Comparison of ENCODE assay signal across 1 cellular context in genomic region chr4:4472344-4472958, GRCh38.
TF ChIP-seq lines count a peak whose summit lies in the region.

No MANE protein-coding gene starts in this region.

TF ChIP-seq in HepG2, 621 proteins besides CTCF, POLR2A, EP300 and RAD21 (continued from another document and continues in another):
- no peak for TF ChIP-seq ZNF512B (CRISPR knock-in tag; IDR thresholded peaks at IDR 0.05; ENCODE audit: borderline replicate concordance)
- TF ChIP-seq POLR2AphosphoS5 (IDR thresholded peaks at IDR 0.05; ENCODE audit: low read depth, low read length), result no peak
- TF ChIP-seq GABPA (IDR thresholded peaks at IDR 0.05; ENCODE audit: low read depth, low read length), result no peak
- TF ChIP-seq GABPA (CRISPR knock-in tag; IDR thresholded peaks at IDR 0.05; ENCODE audit: low read depth), result peak; percentile 45; the same call in 1 of the 2 replicates
- TF ChIP-seq SYNCRIP (IDR thresholded peaks at IDR 0.05; ENCODE audit: insufficient read depth, low read depth, low read length), result no peak
- no peak; the same call in 1 of the 2 replicates for TF ChIP-seq TARDBP (CRISPR knock-in tag; IDR thresholded peaks at IDR 0.05)
- TF ChIP-seq SKI (IDR thresholded peaks at IDR 0.05; ENCODE audit: partially characterized antibody), result no peak
- TF ChIP-seq ZNF234 (CRISPR knock-in tag; conservative IDR thresholded peaks at IDR 0.05), result no peak
- TF ChIP-seq ZNF746 (CRISPR knock-in tag; IDR thresholded peaks at IDR 0.05), result no peak
- TF ChIP-seq FOXO4 (CRISPR knock-in tag; conservative IDR thresholded peaks at IDR 0.05), result no peak
- TF ChIP-seq NR1H2 (CRISPR knock-in tag; IDR thresholded peaks at IDR 0.05; ENCODE audit: borderline replicate concordance, low read depth), result no peak
- no peak for TF ChIP-seq ZNF724P (CRISPR knock-in tag; IDR thresholded peaks at IDR 0.05; ENCODE audit: borderline replicate concordance)
- TF ChIP-seq ZNF839 (CRISPR knock-in tag; IDR thresholded peaks at IDR 0.05; ENCODE audit: borderline replicate concordance), result no peak
- TF ChIP-seq NONO (IDR thresholded peaks at IDR 0.05), result no peak
- no peak for TF ChIP-seq NONO (CRISPR knock-in tag; conservative IDR thresholded peaks at IDR 0.05)
- 0 out of 2 replicates have a peak, but pooled peaks have one; percentile 42 for TF ChIP-seq ZNF761 (CRISPR knock-in tag; conservative IDR thresholded peaks at IDR 0.05)
- no peak for TF ChIP-seq CENPX (CRISPR knock-in tag; IDR thresholded peaks at IDR 0.05)
- TF ChIP-seq IRX3 (CRISPR knock-in tag; IDR thresholded peaks at IDR 0.05; ENCODE audit: borderline replicate concordance, low read depth), result no peak
- peak; percentile 63; the same call in 1 of the 2 replicates for TF ChIP-seq PITX1 (CRISPR knock-in tag; IDR thresholded peaks at IDR 0.05)
- TF ChIP-seq DMTF1 (CRISPR knock-in tag; IDR thresholded peaks at IDR 0.05), result no peak
- TF ChIP-seq ETS1 (CRISPR knock-in tag; IDR thresholded peaks at IDR 0.05), result no peak
- TF ChIP-seq MED13 (CRISPR knock-in tag; IDR thresholded peaks at IDR 0.05), result no peak
- TF ChIP-seq ZNF574 (CRISPR knock-in tag; IDR thresholded peaks at IDR 0.05), result 0 out of 2 replicates have a peak, but pooled peaks have one; percentile 31
- TF ChIP-seq ZBTB37 (CRISPR knock-in tag; IDR thresholded peaks at IDR 0.05), result no peak
- TF ChIP-seq ZNF572 (CRISPR knock-in tag; IDR thresholded peaks at IDR 0.05), result no peak
- no peak for TF ChIP-seq ZBTB49 (CRISPR knock-in tag; IDR thresholded peaks at IDR 0.05; ENCODE audit: borderline replicate concordance)
- no peak for TF ChIP-seq ZNF468 (CRISPR knock-in tag; IDR thresholded peaks at IDR 0.05)
- TF ChIP-seq NFE2 (CRISPR knock-in tag; IDR thresholded peaks at IDR 0.05), result no peak
- TF ChIP-seq ZNF850 (CRISPR knock-in tag; conservative IDR thresholded peaks at IDR 0.05), result no peak
- peak; percentile 27; the same call in 1 of the 2 replicates for TF ChIP-seq ARID4A (CRISPR knock-in tag; IDR thresholded peaks at IDR 0.05; ENCODE audit: borderline replicate concordance)
- no peak for TF ChIP-seq ELF4 (CRISPR knock-in tag; IDR thresholded peaks at IDR 0.05; ENCODE audit: borderline replicate concordance)
- TF ChIP-seq ZNF232 (CRISPR knock-in tag; IDR thresholded peaks at IDR 0.05; ENCODE audit: borderline replicate concordance), result 0 out of 2 replicates have a peak, but pooled peaks have one; percentile 19
- TF ChIP-seq NFATC3 (CRISPR knock-in tag; IDR thresholded peaks at IDR 0.05), result no peak
- no peak for TF ChIP-seq FIP1L1 (IDR thresholded peaks at IDR 0.05; ENCODE audit: borderline replicate concordance, insufficient read depth, low read depth, low read length)
- TF ChIP-seq ZBTB26 (CRISPR knock-in tag; IDR thresholded peaks at IDR 0.05; ENCODE audit: borderline replicate concordance), result peak; percentile 60; the same call in 1 of the 2 replicates
- TF ChIP-seq ARNT2 (CRISPR knock-in tag; IDR thresholded peaks at IDR 0.05; ENCODE audit: low read depth), result no peak
- peak; percentile 86 for TF ChIP-seq NCOA2 (CRISPR knock-in tag; IDR thresholded peaks at IDR 0.05)
- TF ChIP-seq RXRA (CRISPR knock-in tag; IDR thresholded peaks at IDR 0.05), result peak; percentile 48; the same call in 1 of the 2 replicates
- TF ChIP-seq ZNF83 (CRISPR knock-in tag; IDR thresholded peaks at IDR 0.05; ENCODE audit: borderline replicate concordance), result no peak
- peak; percentile 43; the same call in 1 of the 2 replicates for TF ChIP-seq DMAP1 (CRISPR knock-in tag; IDR thresholded peaks at IDR 0.05)
- TF ChIP-seq ZFAT (CRISPR knock-in tag; conservative IDR thresholded peaks at IDR 0.05), result no peak
- TF ChIP-seq FOSL2 (CRISPR knock-in tag; IDR thresholded peaks at IDR 0.05), result peak; percentile 68
- TF ChIP-seq HNF4G (IDR thresholded peaks at IDR 0.05; ENCODE audit: borderline replicate concordance, low read depth, low read length), result no peak
- TF ChIP-seq HNF4G (CRISPR knock-in tag; IDR thresholded peaks at IDR 0.05; ENCODE audit: borderline replicate concordance, low read depth), result peak; percentile 62; the same call in 1 of the 2 replicates
